Comparison of ENCODE assay signal across 8 cellular contexts in the genomic region with DNA sequence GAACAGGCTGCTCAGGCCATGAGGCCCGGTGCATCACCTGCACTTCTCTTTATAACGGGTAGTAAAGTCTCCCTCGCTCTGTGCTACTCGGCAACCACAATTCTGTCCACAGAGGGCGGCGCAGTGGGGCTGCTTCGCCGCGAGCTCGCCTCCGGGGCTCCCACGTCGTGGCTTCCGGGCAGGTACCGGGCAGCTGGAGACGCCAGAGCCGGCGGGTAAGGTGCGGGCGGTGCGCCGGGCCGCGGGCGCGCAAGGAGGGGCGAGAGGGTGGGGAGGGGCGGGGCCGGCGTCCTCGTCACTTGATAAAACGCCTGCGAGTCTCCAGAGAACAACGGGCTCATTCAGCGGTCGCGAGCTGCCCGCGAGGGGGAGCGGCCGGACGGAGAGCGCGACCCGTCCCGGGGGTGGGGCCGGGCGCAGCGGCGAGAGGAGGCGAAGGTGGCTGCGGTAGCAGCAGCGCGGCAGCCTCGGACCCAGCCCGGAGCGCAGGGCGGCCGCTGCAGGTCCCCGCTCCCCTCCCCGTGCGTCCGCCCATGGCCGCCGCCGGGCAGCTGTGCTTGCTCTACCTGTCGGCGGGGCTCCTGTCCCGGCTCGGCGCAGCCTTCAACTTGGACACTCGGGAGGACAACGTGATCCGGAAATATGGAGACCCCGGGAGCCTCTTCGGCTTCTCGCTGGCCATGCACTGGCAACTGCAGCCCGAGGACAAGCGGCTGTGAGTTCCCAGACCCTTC. TPM values are rescaled to one million over a fixed set of nuclear protein-coding genes. Genes with fewer than 3 reads are reported as not detected.
A peak's percentile ranks its signal among the peaks of the same experiment; 100 is the strongest.
DNase-seq lines count a peak whose midpoint lies in the region; ATAC-seq and TF ChIP-seq lines count a peak whose summit lies in the region.

Gene ITGA6, plus strand, starts transcription at position 331 of the 734 bp plus-strand sequence.

- H3K4me3 Mint-ChIP-seq in activated CD4-positive, alpha-beta memory T cell treated with anti-CD3 and anti-CD28 coated beads for 36 hours, result peak within 1 kb of the TSS; percentile 80

- no peaks in the 10 kb centered on the region for H3K36me3 Mint-ChIP-seq in activated CD4-positive, alpha-beta memory T cell treated with anti-CD3 and anti-CD28 coated beads for 36 hours

- no peaks in the 10 kb centered on the region for H3K27me3 Mint-ChIP-seq in activated CD4-positive, alpha-beta memory T cell treated with anti-CD3 and anti-CD28 coated beads for 36 hours

- WGBS in right lobe of liver (ENCODE audit: insufficient coverage, low coverage, low lambda C conversion rate, missing lambda C conversion rate), result 0% methylated on average over 16 of the region's 79 CpGs

- H3K9me3 ChIP-seq in right lobe of liver, result no peaks in the 10 kb centered on the region

- H3K4me1 Mint-ChIP-seq in activated CD4-positive, alpha-beta memory T cell treated with anti-CD3 and anti-CD28 coated beads for 36 hours (ENCODE audit: low read depth), result peaks cover 77% of the 10 kb centered on the region

- peak; percentile 87 to 90 (median 89) for ATAC-seq in right lobe of liver
- no peak for ATAC-seq in HG02884 (IDR thresholded peaks at IDR 0.05; ENCODE audit: unreplicated experiment)

- peaks cover 0 to 22% (median 6%) of the 10 kb centered on the region in 4 donors for H3K4me1 ChIP-seq in right lobe of liver

- peak within 1 kb of the TSS; percentile 56 for H3K27ac Mint-ChIP-seq in activated CD4-positive, alpha-beta memory T cell treated with anti-CD3 and anti-CD28 coated beads for 36 hours

- no peaks in the 10 kb centered on the region for H3K9me3 Mint-ChIP-seq in activated CD4-positive, alpha-beta memory T cell treated with anti-CD3 and anti-CD28 coated beads for 36 hours

- POLR2A ChIA-PET in activated CD4-positive, alpha-beta memory T cell treated with anti-CD3 and anti-CD28 coated beads for 36 hours (lab: Charles Lee), result interaction anchor here (0.7 to 2.8 kb wide), 6 partner anchors 10 to 1904 kb away, joined by 3 to 19 read pairs (median 6); no protein-coding TSS in a partner anchor

- peak within 1 kb of the TSS; percentile 88 for H3K4me3 ChIP-seq in H7 (ENCODE audit: insufficient read depth, low read depth, low read length)
- peak within 1 kb of the TSS; percentile 68 to 85 (median 84) for H3K4me3 ChIP-seq in right lobe of liver

- DNase-seq in AG20443 (ENCODE audit: low spot score) (peak; percentile 82), H7 (peak; percentile 93), NCI-H510A treated with DMSO at 0.1 percent for 48 hours (lab: John Stamatoyannopoulos, UW) (peak; percentile 93), dermis microvascular lymphatic vessel endothelial cell (ENCODE audit: low read depth in 2 of 2) (peak; percentile 34 to 82), right lobe of liver (peak; percentile 87 to 89 (median 89))
- peak; percentile 86 for DNase-seq in activated CD4-positive, alpha-beta memory T cell treated with anti-CD3 and anti-CD28 coated beads for 36 hours
- peak; percentile 54 to 62 for DNase-seq in stimulated activated CD4-positive, alpha-beta T cell treated with anti-CD3 and anti-CD28 coated beads, Interleukin-2, amount 100 ng/mL, for 48 hours

- TF ChIP-seq POLR2A in right lobe of liver (IDR thresholded peaks at IDR 0.05), result peak; percentile 90

- intact Hi-C loops in activated CD4-positive, alpha-beta memory T cell treated with anti-CD3 and anti-CD28 coated beads for 36 hours (cut with micrococcal nuclease), result loop anchor here (1.0 to 10.0 kb wide), 2 partner anchors 10 to 127 kb away; partner anchors contain the start of gene PDK1
- intact Hi-C loops in right lobe of liver (cut with DNase I), result no loop called here

- CTCF ChIA-PET in activated CD4-positive, alpha-beta memory T cell treated with anti-CD3 and anti-CD28 coated beads for 36 hours (lab: Charles Lee), result interaction anchor here (0.9 to 16.2 kb wide), 7 partner anchors 9 to 854 kb away, joined by 3 to 235 read pairs (median 7); no protein-coding TSS in a partner anchor

- H3K27me3 ChIP-seq in H7 (ENCODE audit: control insufficient read depth, insufficient read depth, low read length) (peaks cover 5% of the 10 kb centered on the region), right lobe of liver (no peaks in the 10 kb centered on the region)

- H3K27ac ChIP-seq in right lobe of liver, result peak within 1 kb of the TSS; percentile 69 to 88 (median 77)

- TF ChIP-seq CTCF in right lobe of liver (IDR thresholded peaks at IDR 0.05), result peak in 2 of 4 donors; percentile 23 to 33

- H3K36me3 ChIP-seq in H7 (replicated peaks; ENCODE audit: control insufficient read depth, insufficient read depth, low read length), result no peaks in the 10 kb centered on the region
- no peaks in the 10 kb centered on the region for H3K36me3 ChIP-seq in right lobe of liver

RNA-seq across cellular contexts. Expression of gene ITGA6, which starts in this region (rescaled TPM):
- total RNA-seq in H7 (2014; rRNA removed; shearing (Covaris generic)), result 57.3 and 90.7 TPM in 2 replicates
- total RNA-seq in activated CD4-positive, alpha-beta memory T cell treated with anti-CD3 and anti-CD28 coated beads for 36 hours, result 1 to 10 TPM; 8.2 to 8.6 TPM
- total RNA-seq in dermis microvascular lymphatic vessel endothelial cell (146 and 305 TPM in 2 replicates), right lobe of liver (10 to 100 TPM; 10.7 to 26.8 (median 17.2) TPM)
